19 cellular contexts compared by ENCODE assay signal in genomic region chr22:23803001-23803819, GRCh38. TPM values are rescaled to one million over a fixed set of nuclear protein-coding genes. Genes with fewer than 3 reads are reported as not detected.
DNase-seq lines count a peak whose midpoint lies in the region; ATAC-seq, FAIRE-seq and TF ChIP-seq lines count a peak whose summit lies in the region.
"Had no signal": no experiment of that assay in that cellular context is flagged by ENCODE, and none has a peak within 500 bp of the region (broad histone marks: within the 10 kb centered on the region; RNA-seq: fewer than 3 reads in every experiment).

No MANE protein-coding gene starts in this region.

- no peak for FAIRE-seq in astrocyte (lab: Jason Lieb, UNC)
- FAIRE-seq: A549 had no signal

- H3K4me3 ChIP-seq in astrocyte (ENCODE audit: insufficient read depth, low read depth, low read length), result no peak overlapping the region
- H3K4me3 ChIP-seq: A549, left ventricle myocardium inferior had no signal

- in situ Hi-C loops in G401 (cut with HindIII; ENCODE audit: low sequenced_read_pairs), result no loop called here

- H3K4me1 Mint-ChIP-seq in astrocyte (ENCODE audit: low read depth, unreplicated experiment) (no peaks in the 10 kb centered on the region), mesothelial cell of epicardium (peaks cover 10% of the 10 kb centered on the region)
- H3K4me1 Mint-ChIP-seq: activated CD4-positive, alpha-beta memory T cell treated with anti-CD3 and anti-CD28 coated beads, Interleukin-2, amount 10 ng/mL, durations not matched to agents 7 days and 5 days; CD4-positive, CD25-positive, alpha-beta regulatory T cell had no signal

- peaks cover 51% of the 10 kb centered on the region for H3K36me3 ChIP-seq in astrocyte (ENCODE audit: insufficient read depth, low read length)

- no peak overlapping the region for H3K27ac Mint-ChIP-seq in astrocyte (ENCODE audit: unreplicated experiment)
- peak overlapping the region; percentile 41 for H3K27ac Mint-ChIP-seq in mesothelial cell of epicardium
- H3K27ac Mint-ChIP-seq: activated CD4-positive, alpha-beta memory T cell treated with anti-CD3 and anti-CD28 coated beads, Interleukin-2, amount 10 ng/mL, durations not matched to agents 7 days and 5 days; activated naive CD8-positive, alpha-beta T cell treated with anti-CD3 and anti-CD28 coated beads, Interleukin-2, amount 50 U/mL, for 24 hours had no signal

- no peaks in the 10 kb centered on the region for H3K27me3 ChIP-seq in astrocyte (ENCODE audit: insufficient read depth, low read length)

- peaks cover 14% of the 10 kb centered on the region for H4K20me1 ChIP-seq in astrocyte (ENCODE audit: insufficient read depth, low read length)

- H3K9ac ChIP-seq in astrocyte (ENCODE audit: low read length), result no peak overlapping the region

- no peak overlapping the region for H3K27ac ChIP-seq in astrocyte (ENCODE audit: low read depth, low read length)
- H3K27ac ChIP-seq: A549, left ventricle myocardium inferior, VCaP had no signal

- H3K9me3 ChIP-seq in astrocyte (ENCODE audit: insufficient read depth, low read depth, low read length), result no peaks in the 10 kb centered on the region
- H3K9me3 ChIP-seq: A549, left ventricle myocardium inferior had no signal

- no peak for TF ChIP-seq CTCF in astrocyte (IDR thresholded peaks at IDR 0.05; ENCODE audit: insufficient read depth, low read depth, low read length)
- TF ChIP-seq CTCF in mesothelial cell of epicardium (IDR thresholded peaks at IDR 0.05; ENCODE audit: unreplicated experiment), result no peak

- ATAC-seq in GM21529 (IDR thresholded peaks at IDR 0.05; ENCODE audit: unreplicated experiment) (peak; percentile 36), HG03045 (IDR thresholded peaks at IDR 0.05; ENCODE audit: unreplicated experiment) (no peak), GM21576 (IDR thresholded peaks at IDR 0.05; ENCODE audit: unreplicated experiment) (no peak)
- ATAC-seq: A549; activated naive CD8-positive, alpha-beta T cell treated with anti-CD3 and anti-CD28 coated beads, Interleukin-2, amount 50 U/mL, for 24 hours had no signal

- H3K4me2 ChIP-seq in astrocyte (ENCODE audit: low read length), result no peak overlapping the region
- H3K4me2 ChIP-seq: A549 had no signal

- H3K36me3 Mint-ChIP-seq in astrocyte (ENCODE audit: low read depth, unreplicated experiment) (peaks cover 26% of the 10 kb centered on the region), mesothelial cell of epicardium (peaks cover 50% of the 10 kb centered on the region)

- H3K9me3 Mint-ChIP-seq in astrocyte (ENCODE audit: unreplicated experiment) (no peaks in the 10 kb centered on the region), mesothelial cell of epicardium (no peaks in the 10 kb centered on the region)
- H3K9me3 Mint-ChIP-seq: activated CD4-positive, alpha-beta memory T cell treated with anti-CD3 and anti-CD28 coated beads, Interleukin-2, amount 10 ng/mL, durations not matched to agents 7 days and 5 days; activated naive CD8-positive, alpha-beta T cell treated with anti-CD3 and anti-CD28 coated beads, Interleukin-2, amount 50 U/mL, for 24 hours had no signal

- H2AFZ ChIP-seq in astrocyte (ENCODE audit: low read depth, low read length), result no peak overlapping the region

- no peaks in the 10 kb centered on the region for H3K4me1 ChIP-seq in astrocyte (ENCODE audit: insufficient read depth, low read length)
- H3K4me1 ChIP-seq: A549 had no signal

- peak; percentile 98 for DNase-seq in G401 (ENCODE audit: low spot score)
- no peak for DNase-seq in astrocyte (ENCODE audit: low read depth)
- DNase-seq in mesothelial cell of epicardium (ENCODE audit: low spot score in 2 of 2, unreplicated experiment in 2 of 2), result no peak
- no peak for DNase-seq in SIG-M5 (lab: John Stamatoyannopoulos, UW)
- no peak for DNase-seq in middle frontal gyrus (ENCODE audit: extremely low spot score, low spot score)
- DNase-seq: activated CD4-positive, alpha-beta memory T cell treated with anti-CD3 and anti-CD28 coated beads, Interleukin-2, amount 10 ng/mL, durations not matched to agents 7 days and 5 days; activated naive CD8-positive, alpha-beta T cell treated with anti-CD3 and anti-CD28 coated beads, Interleukin-2, amount 50 U/mL, for 24 hours; CD4-positive, CD25-positive, alpha-beta regulatory T cell; DMS53; effector memory CD4-positive, alpha-beta T cell; IMR-90; left ventricle myocardium inferior; MV-4-11; NCI-H748 treated with DMSO at 0.1 percent for 48 hours had no signal

- H3K79me2 ChIP-seq in astrocyte (ENCODE audit: insufficient read depth, low read length), result no peaks in the 10 kb centered on the region

- H3K27me3 Mint-ChIP-seq in astrocyte (ENCODE audit: low read depth, unreplicated experiment) (no peaks in the 10 kb centered on the region), mesothelial cell of epicardium (ENCODE audit: low read depth) (no peaks in the 10 kb centered on the region)
- H3K27me3 Mint-ChIP-seq: activated CD4-positive, alpha-beta memory T cell treated with anti-CD3 and anti-CD28 coated beads, Interleukin-2, amount 10 ng/mL, durations not matched to agents 7 days and 5 days; activated naive CD8-positive, alpha-beta T cell treated with anti-CD3 and anti-CD28 coated beads, Interleukin-2, amount 50 U/mL, for 24 hours; CD4-positive, CD25-positive, alpha-beta regulatory T cell had no signal

- peak overlapping the region; percentile 54 for H3K4me3 Mint-ChIP-seq in astrocyte (ENCODE audit: unreplicated experiment)
- H3K4me3 Mint-ChIP-seq in mesothelial cell of epicardium, result no peak overlapping the region
- H3K4me3 Mint-ChIP-seq: activated CD4-positive, alpha-beta memory T cell treated with anti-CD3 and anti-CD28 coated beads, Interleukin-2, amount 10 ng/mL, durations not matched to agents 7 days and 5 days; activated naive CD8-positive, alpha-beta T cell treated with anti-CD3 and anti-CD28 coated beads, Interleukin-2, amount 50 U/mL, for 24 hours; CD4-positive, CD25-positive, alpha-beta regulatory T cell had no signal

RNA-seq across cellular contexts. Expression of gene SMARCB1, which starts 16.4 kb away (rescaled TPM):
- not detected in 2 replicates for total RNA-seq in G401 (2014; rRNA removed; shearing (Covaris generic))
- total RNA-seq in astrocyte (91.3 and 115 TPM in 2 replicates), mesothelial cell of epicardium (182 to 192 TPM (median 184 TPM) in 3 replicates)

RNA-seq across cellular contexts. Expression of gene MMP11, which starts 30.6 kb away (rescaled TPM):
- not detected in 2 replicates for total RNA-seq in G401 (2014; rRNA removed; shearing (Covaris generic))
- total RNA-seq in astrocyte, result 12.2 and 23.7 TPM in 2 replicates
- total RNA-seq in mesothelial cell of epicardium, result 510 to 566 TPM (median 528 TPM) in 3 replicates

RNA-seq across cellular contexts. Expression of gene CHCHD10, which starts 35.4 kb away (rescaled TPM):
- total RNA-seq in G401 (2014; rRNA removed; shearing (Covaris generic)), result not detected in 2 replicates
- total RNA-seq in astrocyte, result 60.9 and 70.5 TPM in 2 replicates
- 56.6 to 61.9 TPM (median 61.8 TPM) in 3 replicates for total RNA-seq in mesothelial cell of epicardium

RNA-seq across cellular contexts. Expression of gene DERL3, which starts 35.6 kb away (rescaled TPM):
- total RNA-seq in G401 (2014; rRNA removed; shearing (Covaris generic)), result not detected in 2 replicates
- 0.70 and 0.82 TPM in 2 replicates for total RNA-seq in astrocyte
- 23.5 to 25.8 TPM (median 24.8 TPM) in 3 replicates for total RNA-seq in mesothelial cell of epicardium

RNA-seq across cellular contexts. Expression of gene C22orf15, which starts 40.4 kb away (rescaled TPM):
- total RNA-seq in G401 (2014; rRNA removed; shearing (Covaris generic)), result not detected in 2 replicates
- total RNA-seq in astrocyte, result 0.38 and 0.39 TPM in 2 replicates
- total RNA-seq in mesothelial cell of epicardium, result 0.36 to 0.82 TPM (median 0.52 TPM) in 3 replicates
- total RNA-seq: left ventricle myocardium inferior had no signal

Comparison
In these comparisons a context has a peak if more than half of its experiments do, and no peak if none do; other contexts are left out.
1. RNA of gene SMARCB1, which starts 16.4 kb away (total RNA-seq): 182 to 192 TPM in mesothelial cell of epicardium and 91.3 to 115 TPM in astrocyte; not detected in G401; every median in the first group is over 10 times any median in the second.
2. RNA of gene MMP11, which starts 30.6 kb away (total RNA-seq): 510 to 566 TPM in mesothelial cell of epicardium; 12.2 to 23.7 TPM in astrocyte and not detected in G401; every median in the first group is over 10 times any median in the second.
3. RNA of gene CHCHD10, which starts 35.4 kb away (total RNA-seq): 56.6 to 61.9 TPM in mesothelial cell of epicardium and 60.9 to 70.5 TPM in astrocyte; not detected in G401; every median in the first group is over 10 times any median in the second.